Comparison of ENCODE assay signal across 1 cellular context in the genomic region with DNA sequence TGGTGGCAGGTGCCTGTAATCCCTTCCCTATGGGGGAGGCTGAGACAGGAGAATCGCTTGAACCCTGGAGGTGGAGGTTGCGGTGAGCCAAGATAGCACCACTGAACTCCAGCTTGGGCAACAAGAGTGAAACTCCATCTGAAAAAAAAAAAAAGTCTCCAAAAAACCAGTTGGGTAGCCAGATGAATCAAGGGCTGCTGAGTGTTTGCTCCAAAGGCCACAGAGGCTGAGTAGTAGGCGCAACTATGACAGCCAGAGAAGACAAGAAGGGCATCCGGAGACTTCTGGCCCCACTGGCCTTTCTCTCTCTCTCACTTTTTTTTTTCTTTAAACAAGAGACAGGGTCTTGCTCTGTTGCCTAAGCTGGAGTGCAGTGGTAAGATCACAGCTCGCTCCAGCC.
TF ChIP-seq lines count a peak whose summit lies in the region.

No MANE protein-coding gene starts in this region.

TF ChIP-seq in H1, 55 proteins besides CTCF, POLR2A, EP300 and RAD21:
- TF ChIP-seq RXRA (IDR thresholded peaks at IDR 0.05; ENCODE audit: insufficient read depth, low read depth, low read length), result no peak
- TF ChIP-seq SP1 (IDR thresholded peaks at IDR 0.05; ENCODE audit: low read depth, low read length), result no peak
- TF ChIP-seq BACH1 (IDR thresholded peaks at IDR 0.05; ENCODE audit: low read length), result no peak
- TF ChIP-seq CBX5 (IDR thresholded peaks at IDR 0.05; ENCODE audit: low read depth, low read length), result no peak
- no peak for TF ChIP-seq FOSL1 (IDR thresholded peaks at IDR 0.05; ENCODE audit: insufficient read depth, low read depth, low read length)
- TF ChIP-seq RBBP5 (IDR thresholded peaks at IDR 0.05; ENCODE audit: borderline replicate concordance, low read depth, low read length), result no peak
- TF ChIP-seq, protein P1, sequence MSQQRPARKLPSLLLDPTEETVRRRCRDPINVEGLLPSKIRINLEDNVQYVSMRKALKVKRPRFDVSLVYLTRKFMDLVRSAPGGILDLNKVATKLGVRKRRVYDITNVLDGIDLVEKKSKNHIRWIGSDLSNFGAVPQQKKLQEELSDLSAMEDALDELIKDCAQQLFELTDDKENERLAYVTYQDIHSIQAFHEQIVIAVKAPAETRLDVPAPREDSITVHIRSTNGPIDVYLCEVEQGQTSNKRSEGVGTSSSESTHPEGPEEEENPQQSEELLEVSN (IDR thresholded peaks at IDR 0.05), result no peak
